16 cellular contexts compared by ENCODE assay signal in the genomic region with DNA sequence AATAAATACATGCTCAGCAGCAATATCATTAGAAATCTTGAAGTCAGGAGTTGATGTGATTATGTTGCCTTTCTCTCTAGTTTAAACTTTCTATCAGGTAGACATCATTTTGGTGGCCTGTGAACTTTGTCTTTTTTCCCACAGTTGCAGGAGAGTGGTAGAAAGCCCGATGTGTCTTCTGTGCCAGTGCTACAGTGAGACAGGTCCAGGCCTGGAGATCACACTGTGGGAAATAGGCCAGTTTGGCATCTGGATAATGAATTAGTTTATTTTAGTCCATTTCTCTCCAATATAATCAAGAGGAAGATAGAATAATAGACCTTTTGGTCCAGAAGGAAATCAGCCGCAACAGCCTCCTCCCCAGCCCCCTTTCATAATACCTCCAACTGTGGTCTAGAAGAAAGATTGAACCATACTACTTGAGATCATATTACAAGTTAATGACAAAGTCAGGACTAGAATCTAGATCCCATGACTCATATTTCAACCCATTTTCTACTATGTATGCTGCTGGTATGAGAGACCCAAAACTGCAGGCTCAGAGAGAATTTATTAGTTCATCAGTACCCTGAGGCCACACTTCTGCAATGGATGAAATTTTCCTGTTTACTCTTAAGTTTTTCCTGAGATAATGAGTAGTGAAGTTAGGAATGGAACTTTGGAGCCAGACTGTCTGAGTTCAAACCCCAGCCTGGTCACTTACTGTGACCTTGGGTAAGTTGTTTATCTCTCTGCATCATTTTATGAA. TPM values are rescaled to one million over a fixed set of nuclear protein-coding genes. Genes with fewer than 3 reads are reported as not detected.
DNase-seq lines count a peak whose midpoint lies in the region; ATAC-seq and TF ChIP-seq lines count a peak whose summit lies in the region.
"Had no signal": no experiment of that assay in that cellular context is flagged by ENCODE, and none has a peak within 500 bp of the region (broad histone marks: within the 10 kb centered on the region; RNA-seq: fewer than 3 reads in every experiment).

No MANE protein-coding gene starts in this region.

- DNase-seq in GM04503 (ENCODE audit: low read depth) = peak; percentile 96
- DNase-seq in T1000 (lab: John Stamatoyannopoulos, UW) = peak; percentile 59
- peak; percentile 76 for DNase-seq in fibroblast of the conjunctiva (ENCODE audit: low read depth)
- no peak for DNase-seq in NCI-H446 treated with DMSO at 0.1 percent for 48 hours (lab: John Stamatoyannopoulos, UW)
- no peak for DNase-seq in left colon
- no peak for DNase-seq in NCI-H1417 treated with DMSO at 0.1 percent for 48 hours (lab: John Stamatoyannopoulos, UW)
- DNase-seq: activated CD4-positive, alpha-beta T cell treated with anti-CD3 and anti-CD28 coated beads for 1 hour; activated naive CD8-positive, alpha-beta T cell treated with anti-CD3 and anti-CD28 coated beads, Interleukin-2, amount 10 ng/mL, durations not matched to agents 7 days and 5 days; CD8-positive, alpha-beta memory T cell; Karpas-422; NCI-H2227 treated with DMSO at 0.1 percent for 48 hours; SHP77; tibial artery had no signal

- intact Hi-C loops in left colon (cut with DNase I, micrococcal nuclease) = no loop called here

- no peak for TF ChIP-seq CTCF in 22Rv1 (IDR thresholded peaks at IDR 0.05)

- H3K27ac ChIP-seq in 22Rv1 = peak overlapping the region; percentile 99
- H3K27ac ChIP-seq: tibial artery had no signal

- ATAC-seq in left colon (no peak), GM19023 (IDR thresholded peaks at IDR 0.05; ENCODE audit: unreplicated experiment) (no peak)
- ATAC-seq: GM12878 had no signal

RNA-seq across cellular contexts. Expression of gene KCMF1, which starts 20.6 kb away (rescaled TPM):
- total RNA-seq in left colon = 100 to 1,000 TPM in 1 of 2 donors, 10 to 100 TPM in 1; 67.6 to 101 TPM

Comparison
In these comparisons a context has a peak if more than half of its experiments do, and no peak if none do; other contexts are left out.
1. DNase-seq: peak in GM04503 (single experiment), T1000 (single experiment) and fibroblast of the conjunctiva (single experiment); none in NCI-H446 treated with DMSO at 0.1 percent for 48 hours (single experiment), left colon (0 of 2) and NCI-H1417 treated with DMSO at 0.1 percent for 48 hours (single experiment).